8 cellular contexts compared by ENCODE assay signal in genomic region chr11:72080326-72081183, GRCh38. TPM values are rescaled to one million over a fixed set of nuclear protein-coding genes. Genes with fewer than 3 reads are reported as not detected.
A peak's percentile ranks its signal among the peaks of the same experiment; 100 is the strongest.
DNase-seq lines count a peak whose midpoint lies in the region; ATAC-seq and TF ChIP-seq lines count a peak whose summit lies in the region.

TSS of gene LRRC51 (plus strand) at chr11:72080850. CDS start at chr11:72089084, 8,234 bp downstream.
TSS of gene NUMA1 (minus strand) at chr11:72080542. CDS start at chr11:72035943, 44,599 bp downstream.

- peaks cover 0 to 11% (median 3%) of the 10 kb centered on the region in 6 donors for H3K36me3 ChIP-seq in spleen

- TF ChIP-seq CTCF in AG10803 (conservative IDR thresholded peaks at IDR 0.05; ENCODE audit: low read length) (no peak), spleen (IDR thresholded peaks at IDR 0.05 in 8 of 11, conservative IDR thresholded peaks at IDR 0.05 in 3 of 11) (peak in 1 of 11 experiments; percentile 34)

- ATAC-seq in GM19035 (IDR thresholded peaks at IDR 0.05; ENCODE audit: unreplicated experiment) (peak; percentile 96), HG03342 (IDR thresholded peaks at IDR 0.05; ENCODE audit: unreplicated experiment) (peak; percentile 84)
- peak; percentile 87 for ATAC-seq in central memory CD8-positive, alpha-beta T cell (replicated peaks; ENCODE audit: extremely low read depth, poor library complexity, severe bottlenecking)

- H3K9me3 Mint-ChIP-seq in central memory CD8-positive, alpha-beta T cell, result no peaks in the 10 kb centered on the region

- TF ChIP-seq POLR2A in spleen (IDR thresholded peaks at IDR 0.05), result peak in 1 of 3 donors; percentile 50

- intact Hi-C loops in spleen (cut with DNase I; ENCODE audit: low total_unique reads), result no loop called here

- 1 to 2% (median 1%) methylated on average over 53 to 60 of the region's 60 CpGs for WGBS in spleen, 5 donors

- no peaks in the 10 kb centered on the region for H3K9me3 ChIP-seq in spleen

- peak; percentile 100 for DNase-seq in AG10803 (ENCODE audit: low read depth)
- DNase-seq in NCI-H345 treated with DMSO at 0.1 percent for 48 hours (lab: John Stamatoyannopoulos, UW; ENCODE audit: unreplicated experiment), result peak; percentile 99
- DNase-seq in activated CD4-positive, CD25-positive, alpha-beta regulatory T cell treated with anti-CD3 and anti-CD28 coated beads, Interleukin-2, amount 50 U/mL, for 16 hours (ENCODE audit: low read depth, low spot score), result peak; percentile 99
- DNase-seq in central memory CD8-positive, alpha-beta T cell (ENCODE audit: low spot score in 2 of 2), result peak; percentile 97 to 99
- DNase-seq in iris pigment epithelial cell (ENCODE audit: low read depth), result peak; percentile 100
- DNase-seq in spleen, result peak; percentile 99

- H3K4me3 ChIP-seq in AG10803 (ENCODE audit: low read length), result peak within 1 kb of the TSS; percentile 82
- peak within 1 kb of the TSS; percentile 56 to 86 (median 77) for H3K4me3 ChIP-seq in spleen

- H3K4me1 ChIP-seq in spleen, result peaks cover 7 to 69% (median 36%) of the 10 kb centered on the region in 6 donors

- peak within 1 kb of the TSS; percentile 96 for H3K4me3 Mint-ChIP-seq in central memory CD8-positive, alpha-beta T cell

- peaks cover 28% of the 10 kb centered on the region for H3K4me1 Mint-ChIP-seq in central memory CD8-positive, alpha-beta T cell

- peaks cover 13% of the 10 kb centered on the region for H3K36me3 Mint-ChIP-seq in central memory CD8-positive, alpha-beta T cell (ENCODE audit: insufficient read depth)

- no peaks in the 10 kb centered on the region for H3K27me3 Mint-ChIP-seq in central memory CD8-positive, alpha-beta T cell

- H3K27ac Mint-ChIP-seq in central memory CD8-positive, alpha-beta T cell (ENCODE audit: low read depth), result peak within 1 kb of the TSS; percentile 97

- peak within 1 kb of the TSS; percentile 77 to 95 (median 91) for H3K27ac ChIP-seq in spleen

- H3K27me3 ChIP-seq in spleen (replicated peaks in 1 of 7), result no peaks in the 10 kb centered on the region

RNA-seq across cellular contexts. Expression of gene LRRC51, which starts in this region (rescaled TPM):
- total RNA-seq in spleen, result 10 to 100 TPM in 1 of 7 donors, 1 to 10 TPM in 6; 3.3 to 10.0 (median 5.0) TPM
- 1 to 10 TPM; 2.0 to 2.4 (median 2.2) TPM for polyA plus RNA-seq in spleen

RNA-seq across cellular contexts. Expression of gene NUMA1, which starts in this region (rescaled TPM):
- total RNA-seq in spleen, result 100 to 1,000 TPM; 174 to 248 (median 203) TPM
- 100 to 1,000 TPM in 2 of 3 donors, 10 to 100 TPM in 1; 75.5 to 164 (median 141) TPM for polyA plus RNA-seq in spleen

Comparison
In these comparisons a context has a peak if more than half of its experiments do, and no peak if none do; other contexts are left out.
1. Peak in every context shown above with its lines: DNase-seq, ATAC-seq, H3K4me3 ChIP-seq and H3K27ac ChIP-seq.